1 cellular context compared by ENCODE assay signal in genomic region chr2:48247171-48247570, GRCh38.
TF ChIP-seq lines count a peak whose summit lies in the region.

No MANE protein-coding gene starts in this region.

TF ChIP-seq in K562, 482 proteins besides CTCF, POLR2A, EP300 and RAD21 (continued from another document):
- TF ChIP-seq ZBTB43 (CRISPR knock-in tag; IDR thresholded peaks at IDR 0.05) (no peak), BRD9 (IDR thresholded peaks at IDR 0.05; ENCODE audit: low read depth, partially characterized antibody) (no peak), ZNF253 (CRISPR knock-in tag; conservative IDR thresholded peaks at IDR 0.05) (no peak), CAMTA2 (CRISPR knock-in tag; conservative IDR thresholded peaks at IDR 0.05) (no peak), ZNF512 (tag; IDR thresholded peaks at IDR 0.05) (no peak), BCLAF1 (IDR thresholded peaks at IDR 0.05; ENCODE audit: borderline replicate concordance in 1 of 2, control insufficient read depth in 1 of 2, low read depth in 2 of 2, low read length in 1 of 2) (no peak), ZNF507 (tag; conservative IDR thresholded peaks at IDR 0.05) (no peak), PYGO2 (tag; IDR thresholded peaks at IDR 0.05) (no peak), CBFB (CRISPR knock-in tag; IDR thresholded peaks at IDR 0.05) (no peak), GMEB1 (CRISPR knock-in tag; IDR thresholded peaks at IDR 0.05) (no peak), BRD4 (IDR thresholded peaks at IDR 0.05) (no peak), ZNF3 (CRISPR knock-in tag; IDR thresholded peaks at IDR 0.05) (no peak)
